Comparison of ENCODE assay signal across 8 cellular contexts in the genomic region with DNA sequence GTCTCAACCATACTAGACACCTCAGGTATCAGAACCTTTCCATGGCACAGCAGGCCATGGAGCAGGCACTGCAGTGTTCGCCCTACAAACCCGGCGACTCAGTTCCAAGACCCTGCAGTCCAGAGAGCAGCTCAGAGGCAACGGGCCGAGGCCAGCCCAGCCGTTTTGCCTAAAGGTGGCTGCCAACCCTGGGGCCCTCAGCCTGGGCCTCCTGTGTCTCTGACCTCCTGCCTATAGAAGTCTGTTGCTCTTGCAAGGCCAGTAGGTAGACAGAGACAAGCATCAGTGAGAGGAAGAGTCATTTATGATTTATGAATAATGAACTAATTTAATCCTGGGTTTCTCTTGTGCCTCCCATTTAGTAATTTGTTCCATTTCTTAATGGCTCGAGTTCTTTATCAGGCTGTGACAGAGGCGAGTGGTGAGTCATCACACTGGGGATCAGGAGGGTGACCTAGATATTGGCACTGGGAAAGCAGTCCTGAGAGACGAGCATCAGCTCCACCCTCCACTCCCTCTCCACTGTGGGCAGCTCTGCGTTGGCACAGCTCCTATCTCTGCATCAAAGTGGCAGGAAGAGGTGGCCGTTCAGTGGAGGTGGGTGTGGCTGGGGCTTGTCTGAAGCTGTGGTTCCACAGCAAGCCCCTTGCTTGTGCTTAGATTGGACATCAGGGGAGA.
DNase-seq lines count a peak whose midpoint lies in the region; ATAC-seq and TF ChIP-seq lines count a peak whose summit lies in the region.

No MANE protein-coding gene starts in this region.

- H3K36me3 ChIP-seq in HCT116 (ENCODE audit: control insufficient read depth in 1 of 2, insufficient read depth in 2 of 2, low read length in 2 of 2), result no peaks in the 10 kb centered on the region

- H4K20me1 ChIP-seq in HCT116 (ENCODE audit: insufficient read depth), result no peaks in the 10 kb centered on the region

- no peak for TF ChIP-seq CTCF in HCT116 (IDR thresholded peaks at IDR 0.05 in 2 of 3, conservative IDR thresholded peaks at IDR 0.05 in 1 of 3; ENCODE audit: borderline replicate concordance in 1 of 3, insufficient read depth in 1 of 3, low read depth in 2 of 3, low read length in 2 of 3)

- no TSS peak for BruUV-seq in HCT116 (replicated peaks; lab: Mats Ljungman, UMichigan)

- TF ChIP-seq POLR2A in HCT116 (IDR thresholded peaks at IDR 0.05; ENCODE audit: borderline replicate concordance, extremely low read depth, insufficient read depth, insufficient read length), result no peak

- H3K9me2 ChIP-seq in HCT116 (ENCODE audit: insufficient read depth), result no peaks in the 10 kb centered on the region

- H3K9ac ChIP-seq in HCT116 (ENCODE audit: low read length), result no peak overlapping the region

- H2AFZ ChIP-seq in HCT116 (ENCODE audit: low read depth, low read length, poor library complexity, severe bottlenecking), result peak overlapping the region; percentile 66

- H3K4me3 ChIP-seq in HCT116 (replicated peaks in 1 of 2; ENCODE audit: low read depth in 1 of 2, low read length in 2 of 2), result no peak overlapping the region

- POLR2A ChIA-PET in HCT116 (lab: Charles Lee), result no interaction called here

- peak overlapping the region; percentile 78 for H3K4me2 ChIP-seq in HCT116 (ENCODE audit: low read length)

- H3K4me1 ChIP-seq in HCT116 (ENCODE audit: control insufficient read depth in 1 of 2, insufficient read depth in 2 of 2, low read length in 2 of 2), result peaks cover 18 to 39% of the 10 kb centered on the region in 2 experiments

- RAD21 ChIA-PET in HCT116 (lab: Charles Lee; ENCODE audit: low non-redundant PET in 1 of 2, low total read pairs in 2 of 2, uncharacterized antibody in 2 of 2, unreplicated experiment in 2 of 2), result no interaction called here

- H3K27ac ChIP-seq in HCT116 (ENCODE audit: low read depth, low read length) (0 out of 2 replicates have a peak overlapping the region, but pooled peaks have one; percentile 2), epithelial cell of prostate (peak overlapping the region; percentile 95)

- ATAC-seq in HCT116 (peak; percentile 13; the same call in 1 of the 2 replicates), GM19397 (IDR thresholded peaks at IDR 0.05; ENCODE audit: unreplicated experiment) (no peak), GM18861 (IDR thresholded peaks at IDR 0.05; ENCODE audit: unreplicated experiment) (no peak)

- DNase-seq in HCT116 (ENCODE audit: low read depth, low spot score), result no peak
- DNase-seq in UCSD-AML1 (lab: John Stamatoyannopoulos, UW; ENCODE audit: unreplicated experiment), result peak; percentile 56
- DNase-seq in epithelial cell of prostate (ENCODE audit: low read depth, low spot score), result no peak
- DNase-seq in posterior vena cava (ENCODE audit: low spot score), result peak; percentile 88
- no peak for DNase-seq in NCI-H2171 (lab: John Stamatoyannopoulos, UW)
- no peak for DNase-seq in iPS-NIHi7 (ENCODE audit: extremely low spot score)

- no peaks in the 10 kb centered on the region for H3K9me3 ChIP-seq in HCT116 (ENCODE audit: control insufficient read depth in 1 of 2, insufficient read depth in 1 of 2, low read depth in 1 of 2, low read length in 2 of 2)

- H3K27me3 ChIP-seq in HCT116 (ENCODE audit: insufficient read depth, low read length), result no peaks in the 10 kb centered on the region

- intact Hi-C loops in HCT116 (cut with micrococcal nuclease) (no loop called here), posterior vena cava (cut with DNase I) (loop anchor here in 1 of 2 donors (10.0 kb wide), 1 partner anchor 114 kb away; no protein-coding TSS in a partner anchor)

- CTCF ChIA-PET in HCT116 (lab: Charles Lee), result no interaction called here

- H3K79me2 ChIP-seq in HCT116 (ENCODE audit: insufficient read depth, low read length), result no peaks in the 10 kb centered on the region

- no peak for TF ChIP-seq RAD21 in HCT116 (IDR thresholded peaks at IDR 0.05; ENCODE audit: low read depth)

TF ChIP-seq in HCT116, 20 proteins besides CTCF, POLR2A, EP300 and RAD21:
- TF ChIP-seq TCF7L2 (IDR thresholded peaks at IDR 0.05; ENCODE audit: borderline replicate concordance, extremely low read depth, insufficient read depth, insufficient read length) (peak; percentile 65), CEBPB (IDR thresholded peaks at IDR 0.05; ENCODE audit: low read depth) (no peak), FOSL1 (IDR thresholded peaks at IDR 0.05; ENCODE audit: low read depth) (peak; percentile 62), ZFX (IDR thresholded peaks at IDR 0.05) (no peak), EGR1 (IDR thresholded peaks at IDR 0.05; ENCODE audit: low read depth) (no peak), EZH2 (IDR thresholded peaks at IDR 0.05) (no peak), SIN3A (IDR thresholded peaks at IDR 0.05; ENCODE audit: low read depth) (no peak), SP1 (IDR thresholded peaks at IDR 0.05; ENCODE audit: low read depth) (peak; percentile 11; the same call in 1 of the 2 replicates), MAX (IDR thresholded peaks at IDR 0.05) (no peak), ZNF274 (IDR thresholded peaks at IDR 0.05; ENCODE audit: low read depth, low read length) (no peak), YY1 (IDR thresholded peaks at IDR 0.05; ENCODE audit: extremely low read depth, insufficient replicate concordance, low read depth, low read length) (no peak), REST (IDR thresholded peaks at IDR 0.05; ENCODE audit: low read depth) (no peak), POLR2AphosphoS5 (IDR thresholded peaks at IDR 0.05; ENCODE audit: low read depth, low read length) (no peak), CBX3 (IDR thresholded peaks at IDR 0.05; ENCODE audit: low read depth) (no peak), ELF1 (IDR thresholded peaks at IDR 0.05; ENCODE audit: borderline replicate concordance, low read depth) (no peak), JUND (IDR thresholded peaks at IDR 0.05) (peak; percentile 48; the same call in 1 of the 2 replicates), SRF (IDR thresholded peaks at IDR 0.05; ENCODE audit: low read depth) (no peak), EZH2phosphoT487 (IDR thresholded peaks at IDR 0.05; ENCODE audit: borderline replicate concordance) (no peak)
- TF ChIP-seq, protein P1, sequence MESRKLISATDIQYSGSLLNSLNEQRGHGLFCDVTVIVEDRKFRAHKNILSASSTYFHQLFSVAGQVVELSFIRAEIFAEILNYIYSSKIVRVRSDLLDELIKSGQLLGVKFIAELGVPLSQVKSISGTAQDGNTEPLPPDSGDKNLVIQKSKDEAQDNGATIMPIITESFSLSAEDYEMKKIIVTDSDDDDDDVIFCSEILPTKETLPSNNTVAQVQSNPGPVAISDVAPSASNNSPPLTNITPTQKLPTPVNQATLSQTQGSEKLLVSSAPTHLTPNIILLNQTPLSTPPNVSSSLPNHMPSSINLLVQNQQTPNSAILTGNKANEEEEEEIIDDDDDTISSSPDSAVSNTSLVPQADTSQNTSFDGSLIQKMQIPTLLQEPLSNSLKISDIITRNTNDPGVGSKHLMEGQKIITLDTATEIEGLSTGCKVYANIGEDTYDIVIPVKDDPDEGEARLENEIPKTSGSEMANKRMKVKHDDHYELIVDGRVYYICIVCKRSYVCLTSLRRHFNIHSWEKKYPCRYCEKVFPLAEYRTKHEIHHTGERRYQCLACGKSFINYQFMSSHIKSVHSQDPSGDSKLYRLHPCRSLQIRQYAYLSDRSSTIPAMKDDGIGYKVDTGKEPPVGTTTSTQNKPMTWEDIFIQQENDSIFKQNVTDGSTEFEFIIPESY (IDR thresholded peaks at IDR 0.05; ENCODE audit: extremely low read depth, insufficient replicate concordance, low read length), result no peak
- TF ChIP-seq, protein P2, sequence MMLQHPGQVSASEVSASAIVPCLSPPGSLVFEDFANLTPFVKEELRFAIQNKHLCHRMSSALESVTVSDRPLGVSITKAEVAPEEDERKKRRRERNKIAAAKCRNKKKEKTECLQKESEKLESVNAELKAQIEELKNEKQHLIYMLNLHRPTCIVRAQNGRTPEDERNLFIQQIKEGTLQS (IDR thresholded peaks at IDR 0.05), result no peak

Comparison
In these comparisons a context has a peak if more than half of its experiments do, and no peak if none do; other contexts are left out.
1. DNase-seq: peak in UCSD-AML1 (single experiment) and posterior vena cava (single experiment); none in HCT116 (single experiment), epithelial cell of prostate (single experiment), NCI-H2171 (single experiment) and iPS-NIHi7 (single experiment).